In the genomic region with DNA sequence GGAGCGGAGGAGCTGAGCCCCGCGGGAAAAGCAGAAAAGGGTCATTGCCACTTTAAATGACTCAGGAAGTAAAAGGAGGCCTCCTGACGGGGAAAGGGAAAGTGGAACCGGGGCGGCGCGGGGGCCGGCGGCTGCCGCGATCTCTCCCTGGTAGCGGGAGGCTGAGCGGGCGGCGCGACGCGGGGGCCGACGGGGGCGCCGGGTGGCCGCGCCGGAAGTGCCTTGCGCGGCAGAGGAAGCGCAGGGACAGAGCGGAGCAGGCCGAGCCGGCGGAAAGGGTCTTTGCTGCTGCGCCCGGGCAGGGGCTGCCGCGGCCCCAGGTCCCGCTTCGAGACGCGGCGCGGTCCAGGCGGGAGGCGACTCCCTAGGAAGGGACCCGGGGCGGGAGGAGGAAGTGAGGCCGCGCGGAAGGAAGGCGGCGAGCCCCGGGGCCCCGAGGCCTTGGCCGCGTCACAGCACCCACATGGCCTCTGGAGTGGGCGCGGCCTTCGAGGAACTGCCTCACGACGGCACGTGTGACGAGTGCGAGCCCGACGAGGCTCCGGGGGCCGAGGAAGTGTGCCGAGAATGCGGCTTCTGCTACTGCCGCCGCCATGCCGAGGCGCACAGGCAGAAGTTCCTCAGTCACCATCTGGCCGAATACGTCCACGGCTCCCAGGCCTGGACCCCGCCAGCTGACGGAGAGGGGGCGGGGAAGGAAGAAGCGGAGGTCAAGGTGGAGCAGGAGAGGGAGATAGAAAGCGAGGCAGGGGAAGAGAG, we compare ENCODE assay signal across 8 cellular contexts.
DNase-seq lines count a peak whose midpoint lies in the region; ATAC-seq and TF ChIP-seq lines count a peak whose summit lies in the region.

A gene with protein sequence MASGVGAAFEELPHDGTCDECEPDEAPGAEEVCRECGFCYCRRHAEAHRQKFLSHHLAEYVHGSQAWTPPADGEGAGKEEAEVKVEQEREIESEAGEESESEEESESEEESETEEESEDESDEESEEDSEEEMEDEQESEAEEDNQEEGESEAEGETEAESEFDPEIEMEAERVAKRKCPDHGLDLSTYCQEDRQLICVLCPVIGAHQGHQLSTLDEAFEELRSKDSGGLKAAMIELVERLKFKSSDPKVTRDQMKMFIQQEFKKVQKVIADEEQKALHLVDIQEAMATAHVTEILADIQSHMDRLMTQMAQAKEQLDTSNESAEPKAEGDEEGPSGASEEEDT (plus strand): TSS at position 127 of the 759 bp plus-strand sequence. CDS start 337 bp downstream, at position 464.

- TF ChIP-seq CTCF in coronary artery (IDR thresholded peaks at IDR 0.05): no peak

- peak within 1 kb of the TSS; percentile 95 for H3K4me3 ChIP-seq in coronary artery

- DNase-seq in AG08396 (ENCODE audit: low spot score) (peak; percentile 90), NCI-H345 (lab: John Stamatoyannopoulos, UW) (peak; percentile 74), coronary artery (ENCODE audit: low spot score) (peak; percentile 92), left kidney (ENCODE audit: low read depth, low spot score) (peak; percentile 95)
- peak; percentile 88 for DNase-seq in activated CD4-positive, alpha-beta T cell treated with anti-CD3 and anti-CD28 coated beads for 48 hours
- peak; percentile 84 to 85 for DNase-seq in stimulated activated CD4-positive, alpha-beta T cell treated with anti-CD3 and anti-CD28 coated beads, Interleukin-2, amount 100 ng/mL, for 24 hours

- ATAC-seq in GM18870 (IDR thresholded peaks at IDR 0.05; ENCODE audit: unreplicated experiment) (peak; percentile 84), HG03135 (IDR thresholded peaks at IDR 0.05; ENCODE audit: unreplicated experiment) (peak; percentile 93)

- peak within 1 kb of the TSS; percentile 85 to 96 for H3K27ac ChIP-seq in coronary artery

Comparison
In these comparisons a context has a peak if more than half of its experiments do, and no peak if none do; other contexts are left out.
1. Peak in every context shown above with its lines: DNase-seq, ATAC-seq, H3K4me3 ChIP-seq and H3K27ac ChIP-seq.